8 cellular contexts compared by ENCODE assay signal in the genomic region with DNA sequence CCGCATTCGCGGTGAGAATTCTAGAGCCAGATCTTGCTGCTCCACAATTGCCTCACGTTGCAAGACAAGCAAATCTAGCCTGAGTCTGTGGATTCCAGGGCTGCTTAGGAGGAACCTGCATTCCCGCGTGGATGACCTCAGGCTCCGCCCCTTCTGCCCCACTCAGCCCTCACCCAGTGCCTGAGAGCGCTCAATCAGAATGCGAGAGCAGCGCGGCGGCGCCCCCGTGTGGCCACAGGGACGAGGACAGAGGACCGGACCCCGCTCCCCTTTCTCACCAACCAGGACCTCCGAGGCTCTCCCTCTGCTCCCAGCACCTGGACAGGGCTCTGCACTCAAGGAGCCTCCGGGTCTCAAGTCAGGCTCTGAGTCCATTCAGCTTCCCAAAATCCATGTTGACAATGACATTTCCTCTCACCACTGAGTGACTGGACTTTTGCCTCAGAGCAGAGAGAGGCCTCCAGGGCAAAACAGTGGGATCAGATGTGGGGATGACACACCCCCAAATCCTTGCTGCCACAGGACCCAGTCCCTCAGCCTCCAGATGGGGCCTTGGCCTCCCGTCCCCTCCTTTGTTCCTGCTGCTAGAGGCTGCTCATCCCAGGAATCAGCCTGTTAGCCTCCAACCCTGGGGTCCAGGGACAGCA. TPM values are rescaled to one million over a fixed set of nuclear protein-coding genes. Genes with fewer than 3 reads are reported as not detected.
DNase-seq lines count a peak whose midpoint lies in the region; ATAC-seq lines count a peak whose summit lies in the region.

No MANE protein-coding gene starts in this region.

- peak; percentile 66 for ATAC-seq in HG02588 (IDR thresholded peaks at IDR 0.05; ENCODE audit: unreplicated experiment)
- ATAC-seq in GM18907 (IDR thresholded peaks at IDR 0.05; ENCODE audit: unreplicated experiment): no peak

- DNase-seq in DMS114 treated with DMSO at 0.1 percent for 48 hours (lab: John Stamatoyannopoulos, UW; ENCODE audit: unreplicated experiment) (peak; percentile 32), NCI-H345 treated with DMSO at 0.1 percent for 48 hours (lab: John Stamatoyannopoulos, UW; ENCODE audit: unreplicated experiment) (peak; percentile 37), cerebellum (ENCODE audit: low spot score) (peak; percentile 81), left kidney (ENCODE audit: low read depth, low spot score) (peak; percentile 86)
- peak; percentile 85 to 88 for DNase-seq in activated CD4-positive, alpha-beta T cell treated with anti-CD3 and anti-CD28 coated beads for 4 hours
- peak; percentile 90 for DNase-seq in stimulated activated CD4-positive, alpha-beta T cell treated with anti-CD3 and anti-CD28 coated beads, Interleukin-4, amount 100 ng/mL, for 24 hours

RNA-seq across cellular contexts. Expression of gene RPP21, which starts 52.0 kb away (rescaled TPM):
- 12.6 TPM for total RNA-seq in cerebellum

Comparison
In these comparisons a context has a peak if more than half of its experiments do, and no peak if none do; other contexts are left out.
1. DNase-seq: peak in every context shown above with its lines; median percentile 90 in stimulated activated CD4-positive, alpha-beta T cell treated with anti-CD3 and anti-CD28 coated beads, Interleukin-4, amount 100 ng/mL, for 24 hours; 86 in activated CD4-positive, alpha-beta T cell treated with anti-CD3 and anti-CD28 coated beads for 4 hours; 86 in left kidney; 81 in cerebellum; 37 in NCI-H345 treated with DMSO at 0.1 percent for 48 hours; 32 in DMS114 treated with DMSO at 0.1 percent for 48 hours.